9 cellular contexts compared by ENCODE assay signal in the genomic region with DNA sequence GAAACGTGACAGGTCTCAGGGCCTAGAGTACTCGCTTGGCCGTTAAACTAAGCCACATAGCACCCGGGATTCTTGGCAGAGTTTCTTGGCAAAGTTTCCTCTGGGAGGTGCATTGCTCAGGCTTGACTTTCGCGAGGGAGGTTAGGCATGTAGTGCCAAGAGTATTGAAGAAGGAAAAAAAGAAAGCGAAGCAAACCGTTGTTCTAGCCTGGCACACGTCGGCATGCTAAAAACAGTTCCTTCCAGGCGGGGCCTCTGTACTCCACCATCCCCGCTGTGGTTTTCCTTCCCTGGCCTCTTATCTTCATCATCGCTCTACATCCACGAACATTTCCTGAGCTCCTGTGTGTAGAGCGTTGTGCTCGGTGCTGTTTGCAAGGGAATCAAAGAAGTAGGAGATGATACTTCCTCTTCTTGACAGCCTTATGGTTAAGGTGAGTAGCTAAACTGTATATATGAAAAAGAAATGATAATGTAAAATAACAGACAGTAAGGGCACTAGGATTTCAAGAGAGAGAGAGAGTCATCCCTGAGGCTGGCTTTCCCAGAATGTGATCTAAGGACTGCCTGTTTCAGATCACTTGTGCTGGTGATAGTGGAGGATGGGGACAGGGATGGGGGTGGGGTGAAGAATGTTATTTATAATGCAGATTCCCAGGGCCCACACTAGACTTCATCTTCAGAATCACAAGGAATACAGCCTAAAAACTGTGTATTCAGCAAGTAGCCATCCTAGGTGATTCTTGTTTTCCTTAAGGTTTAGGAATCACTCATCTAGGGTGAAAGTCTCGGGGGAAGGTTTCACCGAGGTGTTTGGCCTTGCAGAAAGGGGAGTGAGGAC. TPM values are rescaled to one million over a fixed set of nuclear protein-coding genes. Genes with fewer than 3 reads are reported as not detected.
DNase-seq lines count a peak whose midpoint lies in the region; ATAC-seq and TF ChIP-seq lines count a peak whose summit lies in the region.
"Had no signal": no experiment of that assay in that cellular context is flagged by ENCODE, and none has a peak within 500 bp of the region (broad histone marks: within the 10 kb centered on the region; RNA-seq: fewer than 3 reads in every experiment).

No MANE protein-coding gene starts in this region.

- peak; percentile 31 to 66 for DNase-seq in NOMO-1 (lab: John Stamatoyannopoulos, UW; ENCODE audit: unreplicated experiment in 2 of 2)
- no peak for DNase-seq in NOMO-1 treated with DMSO at 0.1 percent for 48 hours (lab: John Stamatoyannopoulos, UW; ENCODE audit: unreplicated experiment)
- peak; percentile 72 for DNase-seq in astrocyte of the spinal cord (ENCODE audit: low read depth, low spot score)
- peak; percentile 74 for DNase-seq in kidney glomerular epithelial cell (lab: John Stamatoyannopoulos, UW)
- no peak for DNase-seq in upper lobe of right lung
- DNase-seq in effector memory CD4-positive, alpha-beta T cell, result no peak
- no peak for DNase-seq in NCI-H510A treated with DMSO at 0.1 percent for 48 hours (lab: John Stamatoyannopoulos, UW)
- DNase-seq in BE2C, result no peak

- H3K27ac ChIP-seq in upper lobe of right lung, result no peak overlapping the region
- H3K27ac ChIP-seq in effector memory CD4-positive, alpha-beta T cell (ENCODE audit: insufficient read depth, low read length, poor library complexity, severe bottlenecking), result no peak overlapping the region
- H3K27ac ChIP-seq: A549 had no signal

- intact Hi-C loops in upper lobe of right lung (cut with DNase I), result no loop called here

- H3K4me3 ChIP-seq in astrocyte of the spinal cord (ENCODE audit: low read depth, low read length) (no peak overlapping the region), upper lobe of right lung (peak overlapping the region; percentile 1), BE2C (ENCODE audit: low read depth, low read length) (no peak overlapping the region)
- no peak overlapping the region for H3K4me3 ChIP-seq in effector memory CD4-positive, alpha-beta T cell (ENCODE audit: insufficient read depth, low read depth, low read length, poor library complexity, severe bottlenecking)
- H3K4me3 ChIP-seq: A549 had no signal

- TF ChIP-seq CTCF in astrocyte of the spinal cord (IDR thresholded peaks at IDR 0.05; ENCODE audit: low read depth, low read length) (no peak), upper lobe of right lung (IDR thresholded peaks at IDR 0.05) (no peak), BE2C (IDR thresholded peaks at IDR 0.05; ENCODE audit: low read depth, low read length) (no peak)

- H3K9me3 ChIP-seq in upper lobe of right lung (no peaks in the 10 kb centered on the region), BE2C (no peaks in the 10 kb centered on the region)
- H3K9me3 ChIP-seq in effector memory CD4-positive, alpha-beta T cell (ENCODE audit: control insufficient read depth, low read length), result no peaks in the 10 kb centered on the region
- H3K9me3 ChIP-seq: A549 had no signal

- in situ Hi-C loops in astrocyte of the spinal cord (cut with HindIII; ENCODE audit: low sequenced_read_pairs), result no loop called here

- H3K4me1 ChIP-seq in upper lobe of right lung (peaks cover 4% of the 10 kb centered on the region), BE2C (no peaks in the 10 kb centered on the region)
- H3K4me1 ChIP-seq in effector memory CD4-positive, alpha-beta T cell (ENCODE audit: control insufficient read depth, insufficient read depth, low read length, poor library complexity, severe bottlenecking), result no peaks in the 10 kb centered on the region
- H3K4me1 ChIP-seq: A549 had no signal

- H3K36me3 ChIP-seq in upper lobe of right lung, result no peaks in the 10 kb centered on the region
- H3K36me3 ChIP-seq in effector memory CD4-positive, alpha-beta T cell (ENCODE audit: control insufficient read depth, insufficient read depth, low read length), result no peaks in the 10 kb centered on the region
- no peaks in the 10 kb centered on the region for H3K36me3 ChIP-seq in BE2C

- H3K27me3 ChIP-seq in upper lobe of right lung (peaks cover 38% of the 10 kb centered on the region), BE2C (peaks cover 76% of the 10 kb centered on the region)
- peaks cover 10% of the 10 kb centered on the region for H3K27me3 ChIP-seq in effector memory CD4-positive, alpha-beta T cell (replicated peaks; ENCODE audit: control insufficient read depth, insufficient read depth, low read length, poor library complexity, severe bottlenecking)

- ATAC-seq in upper lobe of right lung, result peak; percentile 94
- ATAC-seq: A549 had no signal

RNA-seq across cellular contexts. Expression of gene RNF220, which starts 18.9 kb away (rescaled TPM):
- total RNA-seq in upper lobe of right lung, result 72.6 TPM
- polyA plus RNA-seq in BE2C (2012; ENCODE audit: insufficient read depth, insufficient read length, low read depth), result 105 TPM

Comparison
In these comparisons a context has a peak if more than half of its experiments do, and no peak if none do; other contexts are left out.
1. DNase-seq: peak in NOMO-1 (2 of 2), astrocyte of the spinal cord (single experiment) and kidney glomerular epithelial cell (single experiment); none in NOMO-1 treated with DMSO at 0.1 percent for 48 hours (single experiment), upper lobe of right lung (single experiment), effector memory CD4-positive, alpha-beta T cell (0 of 3), NCI-H510A treated with DMSO at 0.1 percent for 48 hours (single experiment) and BE2C (single experiment).